Comparison of ENCODE assay signal across 2 cellular contexts in genomic region chr3:151460774-151461450, GRCh38.
TF ChIP-seq lines count a peak whose summit lies in the region.

Gene IGSF10, minus strand, starts transcription at chr3:151461061. Its CDS starts 2,352 bp downstream, at chr3:151458709.

TF ChIP-seq in A549, 52 proteins besides CTCF, POLR2A, EP300 and RAD21 (continued from another document):
- TF ChIP-seq RCOR1 (IDR thresholded peaks at IDR 0.05; ENCODE audit: low read depth, low read length) (no peak), NFE2L2 (conservative IDR thresholded peaks at IDR 0.05; ENCODE audit: low read length) (no peak), RNF2 (IDR thresholded peaks at IDR 0.05; ENCODE audit: borderline replicate concordance, low read depth) (no peak), PHF8 (IDR thresholded peaks at IDR 0.05; ENCODE audit: borderline replicate concordance, low read depth) (no peak), ESRRA (IDR thresholded peaks at IDR 0.05; ENCODE audit: borderline replicate concordance, low read length) (no peak), ZSCAN20 (CRISPR knock-in tag; IDR thresholded peaks at IDR 0.05) (no peak), CBX8 (IDR thresholded peaks at IDR 0.05) (no peak), JUNB (IDR thresholded peaks at IDR 0.05) (no peak), KDM1A (IDR thresholded peaks at IDR 0.05; ENCODE audit: low read depth) (no peak), POLR2AphosphoS2 (conservative IDR thresholded peaks at IDR 0.05; ENCODE audit: low read length) (no peak), FOSL2 (IDR thresholded peaks at IDR 0.05) (no peak), FOSL2 (CRISPR knock-in tag; IDR thresholded peaks at IDR 0.05) (no peak)
- TF ChIP-seq, protein P1, sequence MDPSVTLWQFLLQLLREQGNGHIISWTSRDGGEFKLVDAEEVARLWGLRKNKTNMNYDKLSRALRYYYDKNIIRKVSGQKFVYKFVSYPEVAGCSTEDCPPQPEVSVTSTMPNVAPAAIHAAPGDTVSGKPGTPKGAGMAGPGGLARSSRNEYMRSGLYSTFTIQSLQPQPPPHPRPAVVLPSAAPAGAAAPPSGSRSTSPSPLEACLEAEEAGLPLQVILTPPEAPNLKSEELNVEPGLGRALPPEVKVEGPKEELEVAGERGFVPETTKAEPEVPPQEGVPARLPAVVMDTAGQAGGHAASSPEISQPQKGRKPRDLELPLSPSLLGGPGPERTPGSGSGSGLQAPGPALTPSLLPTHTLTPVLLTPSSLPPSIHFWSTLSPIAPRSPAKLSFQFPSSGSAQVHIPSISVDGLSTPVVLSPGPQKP (IDR thresholded peaks at IDR 0.05; ENCODE audit: low read depth, low read length) = no peak
TF ChIP-seq in A549: peak in this region for 0.

TF ChIP-seq in IMR-90, 13 proteins besides CTCF, POLR2A, EP300 and RAD21 (continued from another document):
- no peak for TF ChIP-seq BHLHE40 (IDR thresholded peaks at IDR 0.05; ENCODE audit: low read depth, low read length)
- TF ChIP-seq NFE2L2 (IDR thresholded peaks at IDR 0.05; ENCODE audit: low read depth, low read length) = no peak
- no peak for TF ChIP-seq MAZ (IDR thresholded peaks at IDR 0.05; ENCODE audit: borderline replicate concordance, low read depth, low read length)
- TF ChIP-seq RFX5 (IDR thresholded peaks at IDR 0.05; ENCODE audit: low read depth, low read length) = no peak
- no peak for TF ChIP-seq SMC3 (IDR thresholded peaks at IDR 0.05; ENCODE audit: low read depth, low read length)
- TF ChIP-seq CEBPB (IDR thresholded peaks at IDR 0.05; ENCODE audit: low read depth, low read length) = no peak
- TF ChIP-seq RCOR1 (IDR thresholded peaks at IDR 0.05; ENCODE audit: insufficient replicate concordance, low read length) = no peak
- TF ChIP-seq, protein P1 (IDR thresholded peaks at IDR 0.05; ENCODE audit: borderline replicate concordance, low read depth, low read length) = no peak
- TF ChIP-seq, protein P2, sequence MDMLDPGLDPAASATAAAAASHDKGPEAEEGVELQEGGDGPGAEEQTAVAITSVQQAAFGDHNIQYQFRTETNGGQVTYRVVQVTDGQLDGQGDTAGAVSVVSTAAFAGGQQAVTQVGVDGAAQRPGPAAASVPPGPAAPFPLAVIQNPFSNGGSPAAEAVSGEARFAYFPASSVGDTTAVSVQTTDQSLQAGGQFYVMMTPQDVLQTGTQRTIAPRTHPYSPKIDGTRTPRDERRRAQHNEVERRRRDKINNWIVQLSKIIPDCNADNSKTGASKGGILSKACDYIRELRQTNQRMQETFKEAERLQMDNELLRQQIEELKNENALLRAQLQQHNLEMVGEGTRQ (IDR thresholded peaks at IDR 0.05; ENCODE audit: low read depth, low read length) = no peak
- TF ChIP-seq CHD1 (IDR thresholded peaks at IDR 0.05; ENCODE audit: low read depth, low read length) = no peak
- no peak for TF ChIP-seq MXI1 (IDR thresholded peaks at IDR 0.05; ENCODE audit: borderline replicate concordance, low read depth, low read length)
